In the genomic region with DNA sequence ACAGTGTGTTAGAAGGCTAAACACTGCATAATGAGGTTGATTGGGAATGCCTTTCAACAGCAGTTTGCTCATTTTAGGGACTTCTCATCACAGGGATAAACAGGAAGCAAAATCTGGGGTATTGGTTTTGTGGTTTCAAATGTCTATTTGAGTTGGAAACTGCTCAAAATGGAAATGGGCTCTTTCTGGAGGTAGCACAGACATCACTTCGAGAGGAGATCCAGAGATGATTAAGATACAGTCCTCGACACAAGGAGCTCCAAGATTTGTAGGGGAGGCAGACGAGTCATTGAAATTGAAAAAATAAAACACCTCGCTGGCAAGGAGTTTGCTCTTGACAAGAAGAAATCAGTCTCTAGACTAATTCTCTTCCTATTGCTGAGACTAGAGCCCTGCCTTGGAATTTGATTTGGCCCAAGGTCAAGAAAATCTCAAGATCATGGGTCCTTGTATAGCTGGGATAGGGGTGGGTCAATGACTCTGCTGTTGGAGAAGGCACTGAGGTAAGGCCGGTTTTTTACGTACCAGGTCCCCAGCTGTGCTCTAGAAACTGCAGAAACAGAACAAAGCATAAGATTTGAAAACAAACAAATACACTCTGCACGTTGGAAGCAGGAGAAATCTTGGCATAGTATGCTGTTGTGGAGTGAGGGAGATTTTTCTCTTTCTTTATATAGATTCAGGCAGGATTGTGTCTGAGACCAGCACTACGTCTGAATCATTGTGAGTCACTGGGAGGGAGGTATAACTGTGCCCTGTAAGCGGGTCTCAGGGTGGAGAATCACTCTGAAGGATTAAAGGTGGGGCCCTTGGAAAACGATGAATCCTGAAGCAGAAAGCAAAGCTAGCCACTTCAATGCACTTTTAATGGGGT, we compare ENCODE assay signal across 1 cellular context.
TF ChIP-seq lines count a peak whose summit lies in the region.

No MANE protein-coding gene starts in this region.

TF ChIP-seq in K562, 482 proteins besides CTCF, POLR2A, EP300 and RAD21:
- TF ChIP-seq, protein P1, sequence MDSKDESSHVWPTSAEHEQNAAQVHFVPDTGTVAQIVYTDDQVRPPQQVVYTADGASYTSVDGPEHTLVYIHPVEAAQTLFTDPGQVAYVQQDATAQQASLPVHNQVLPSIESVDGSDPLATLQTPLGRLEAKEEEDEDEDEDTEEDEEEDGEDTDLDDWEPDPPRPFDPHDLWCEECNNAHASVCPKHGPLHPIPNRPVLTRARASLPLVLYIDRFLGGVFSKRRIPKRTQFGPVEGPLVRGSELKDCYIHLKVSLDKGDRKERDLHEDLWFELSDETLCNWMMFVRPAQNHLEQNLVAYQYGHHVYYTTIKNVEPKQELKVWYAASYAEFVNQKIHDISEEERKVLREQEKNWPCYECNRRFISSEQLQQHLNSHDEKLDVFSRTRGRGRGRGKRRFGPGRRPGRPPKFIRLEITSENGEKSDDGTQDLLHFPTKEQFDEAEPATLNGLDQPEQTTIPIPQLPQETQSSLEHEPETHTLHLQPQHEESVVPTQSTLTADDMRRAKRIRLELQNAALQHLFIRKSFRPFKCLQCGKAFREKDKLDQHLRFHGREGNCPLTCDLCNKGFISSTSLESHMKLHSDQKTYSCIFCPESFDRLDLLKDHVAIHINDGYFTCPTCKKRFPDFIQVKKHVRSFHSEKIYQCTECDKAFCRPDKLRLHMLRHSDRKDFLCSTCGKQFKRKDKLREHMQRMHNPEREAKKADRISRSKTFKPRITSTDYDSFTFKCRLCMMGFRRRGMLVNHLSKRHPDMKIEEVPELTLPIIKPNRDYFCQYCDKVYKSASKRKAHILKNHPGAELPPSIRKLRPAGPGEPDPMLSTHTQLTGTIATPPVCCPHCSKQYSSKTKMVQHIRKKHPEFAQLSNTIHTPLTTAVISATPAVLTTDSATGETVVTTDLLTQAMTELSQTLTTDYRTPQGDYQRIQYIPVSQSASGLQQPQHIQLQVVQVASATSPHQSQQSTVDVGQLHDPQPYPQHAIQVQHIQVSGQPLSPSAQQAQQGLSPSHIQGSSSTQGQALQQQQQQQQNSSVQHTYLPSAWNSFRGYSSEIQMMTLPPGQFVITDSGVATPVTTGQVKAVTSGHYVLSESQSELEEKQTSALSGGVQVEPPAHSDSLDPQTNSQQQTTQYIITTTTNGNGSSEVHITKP (IDR thresholded peaks at IDR 0.05; ENCODE audit: partially characterized antibody) = peak; percentile 11
- TF ChIP-seq SP2 (IDR thresholded peaks at IDR 0.05; ENCODE audit: extremely low read depth, low read depth, low read length, poor library complexity, severe bottlenecking) = no peak
TF ChIP-seq in K562: peak in this region for 1.
